18 cellular contexts compared by ENCODE assay signal in the genomic region with DNA sequence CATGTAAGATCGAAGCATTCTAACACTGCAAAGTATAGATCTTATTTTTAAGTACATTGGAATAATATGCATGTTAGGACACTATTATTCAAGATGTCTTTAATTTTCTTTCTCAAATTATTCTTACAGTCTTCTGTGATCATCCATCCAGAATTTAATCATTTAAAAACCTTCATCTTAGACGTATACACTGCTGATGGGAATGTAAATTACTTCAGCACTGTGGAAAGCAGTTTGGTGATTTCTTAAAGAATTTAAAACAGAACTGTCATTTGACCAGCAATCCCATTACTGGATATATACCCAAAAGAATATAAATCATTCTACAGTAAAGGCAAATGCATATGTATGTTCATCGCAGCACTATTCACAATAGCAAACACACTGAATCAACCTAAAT. TPM values are rescaled to one million over a fixed set of nuclear protein-coding genes. Genes with fewer than 3 reads are reported as not detected.
DNase-seq lines count a peak whose midpoint lies in the region; TF ChIP-seq lines count a peak whose summit lies in the region.
"Had no signal": no experiment of that assay in that cellular context is flagged by ENCODE, and none has a peak within 500 bp of the region (broad histone marks: within the 10 kb centered on the region; RNA-seq: fewer than 3 reads in every experiment).

No MANE protein-coding gene starts in this region.

- H3K27me3 Mint-ChIP-seq in activated naive CD4-positive, alpha-beta T cell treated with anti-CD3 and anti-CD28 coated beads, Interleukin-2, amount 50 U/mL, for 24 hours, result no peaks in the 10 kb centered on the region
- H3K27me3 Mint-ChIP-seq in IgD-negative memory B cell (no peaks in the 10 kb centered on the region), brain (peaks cover 12% of the 10 kb centered on the region)

- TF ChIP-seq CTCF in brain (conservative IDR thresholded peaks at IDR 0.05), result no peak

- DNase-seq in activated naive CD4-positive, alpha-beta T cell (lab: John Stamatoyannopoulos, UW), result no peak
- no peak for DNase-seq in cerebellum (ENCODE audit: low spot score)
- DNase-seq in NCI-H1436 (lab: John Stamatoyannopoulos, UW), result no peak
- no peak for DNase-seq in Ammon's horn (ENCODE audit: low spot score)
- DNase-seq: 8988T; BE2C; C1 segment of cervical spinal cord; Caco-2; CD4-positive, CD25-positive, alpha-beta regulatory T cell; DMS79; GDM1; HCEC 1CT; HFFc6; IMR-90 had no signal

- H3K4me1 Mint-ChIP-seq in activated naive CD4-positive, alpha-beta T cell treated with anti-CD3 and anti-CD28 coated beads, Interleukin-2, amount 50 U/mL, for 24 hours, result peaks cover 8% of the 10 kb centered on the region
- H3K4me1 Mint-ChIP-seq in IgD-negative memory B cell (peaks cover 18 to 29% (median 26%) of the 10 kb centered on the region in 3 donors), brain (peaks cover 14% of the 10 kb centered on the region)

- peaks cover 15% of the 10 kb centered on the region for H3K36me3 Mint-ChIP-seq in activated naive CD4-positive, alpha-beta T cell treated with anti-CD3 and anti-CD28 coated beads, Interleukin-2, amount 50 U/mL, for 24 hours
- H3K36me3 Mint-ChIP-seq in IgD-negative memory B cell, result peaks cover 2% of the 10 kb centered on the region
- peaks cover 19% of the 10 kb centered on the region for H3K36me3 Mint-ChIP-seq in brain

- H3K9me3 Mint-ChIP-seq in activated naive CD4-positive, alpha-beta T cell treated with anti-CD3 and anti-CD28 coated beads, Interleukin-2, amount 50 U/mL, for 24 hours, result no peaks in the 10 kb centered on the region
- H3K9me3 Mint-ChIP-seq in IgD-negative memory B cell (peaks cover 0 to 3% (median 0%) of the 10 kb centered on the region in 3 donors), brain (peaks cover 0 to 8% (median 0%) of the 10 kb centered on the region in 5 experiments)

- H3K4me3 Mint-ChIP-seq in activated naive CD4-positive, alpha-beta T cell treated with anti-CD3 and anti-CD28 coated beads, Interleukin-2, amount 50 U/mL, for 24 hours, result no peak overlapping the region
- H3K4me3 Mint-ChIP-seq in IgD-negative memory B cell (peak overlapping the region in 1 of 4 donors; percentile 50), brain (peak overlapping the region in 4 of 5 experiments; percentile 21 to 61 (median 44))
- H3K4me3 Mint-ChIP-seq: GM23338, HFFc6 had no signal

- peak overlapping the region; percentile 53 for H3K27ac Mint-ChIP-seq in activated naive CD4-positive, alpha-beta T cell treated with anti-CD3 and anti-CD28 coated beads, Interleukin-2, amount 50 U/mL, for 24 hours
- H3K27ac Mint-ChIP-seq in IgD-negative memory B cell (peak overlapping the region in 2 of 3 donors; percentile 43 to 61), brain (peak overlapping the region in 2 of 5 experiments; percentile 1 to 38)
- H3K27ac Mint-ChIP-seq: GM23338, HFFc6 had no signal

RNA-seq across cellular contexts. Expression of a gene that starts 3.2 kb away (rescaled TPM):
- 10,099 TPM for polyA plus RNA-seq in IgD-negative memory B cell
- polyA plus RNA-seq in brain (ENCODE audit: insufficient read depth, low read depth, low replicate concordance), result 4,447 TPM
- total RNA-seq in cerebellum, result 818 TPM

RNA-seq across cellular contexts. Expression of a gene that starts 9.4 kb away (rescaled TPM):
- polyA plus RNA-seq in IgD-negative memory B cell (10.1 TPM), brain (ENCODE audit: insufficient read depth, low read depth, low replicate concordance) (10.6 TPM)
- total RNA-seq in cerebellum, result 11.7 TPM

RNA-seq across cellular contexts. Expression of a gene that starts 31.0 kb away (rescaled TPM):
- polyA plus RNA-seq in IgD-negative memory B cell (504 TPM), brain (ENCODE audit: insufficient read depth, low read depth, low replicate concordance) (316 TPM)
- 35.6 TPM for total RNA-seq in cerebellum

RNA-seq across cellular contexts. Expression of a gene that starts 31.2 kb away (rescaled TPM):
- 31.3 TPM for polyA plus RNA-seq in IgD-negative memory B cell
- 10.1 TPM for polyA plus RNA-seq in brain (ENCODE audit: insufficient read depth, low read depth, low replicate concordance)
- total RNA-seq in cerebellum, result 21.7 TPM

RNA-seq across cellular contexts. Expression of a gene that starts 45.7 kb away (rescaled TPM):
- polyA plus RNA-seq in IgD-negative memory B cell (33.4 TPM), brain (ENCODE audit: insufficient read depth, low read depth, low replicate concordance) (7.8 TPM)
- 12.7 TPM for total RNA-seq in cerebellum
